ENCODE assay signal across 8 cellular contexts in genomic region chr13:27953671-27954405, GRCh38. TPM values are rescaled to one million over a fixed set of nuclear protein-coding genes. Genes with fewer than 3 reads are reported as not detected.
DNase-seq lines count a peak whose midpoint lies in the region; ATAC-seq, FAIRE-seq and TF ChIP-seq lines count a peak whose summit lies in the region.

No MANE protein-coding gene starts in this region.

- no peaks in the 10 kb centered on the region for H3K27me3 Mint-ChIP-seq in Caco-2 (ENCODE audit: insufficient read depth, unreplicated experiment)
- peaks cover 60% of the 10 kb centered on the region for H3K27me3 Mint-ChIP-seq in activated naive CD4-positive, alpha-beta T cell treated with anti-CD3 and anti-CD28 coated beads for 36 hours (ENCODE audit: low read depth)

- peaks cover 13% of the 10 kb centered on the region for H3K4me1 Mint-ChIP-seq in Caco-2 (ENCODE audit: low read depth, unreplicated experiment)
- peaks cover 8% of the 10 kb centered on the region for H3K4me1 Mint-ChIP-seq in activated naive CD4-positive, alpha-beta T cell treated with anti-CD3 and anti-CD28 coated beads for 36 hours (ENCODE audit: low read depth)

- H3K9me3 ChIP-seq in Caco-2 (no peaks in the 10 kb centered on the region), Peyer's patch (no peaks in the 10 kb centered on the region)

- POLR2A ChIA-PET in Caco-2 (lab: Charles Lee), result interaction anchor here (0.6 to 2.6 kb wide), 13 partner anchors 8 to 592 kb away, joined by 3 to 17 read pairs (median 5); no protein-coding TSS in a partner anchor

- H3K4me3 ChIP-seq in Caco-2 (ENCODE audit: low read depth, low read length) (peak overlapping the region; percentile 56), Peyer's patch (peak overlapping the region; percentile 32 to 59 (median 50))

- CTCF ChIA-PET in Caco-2 (lab: Charles Lee), result interaction anchor here (0.6 to 4.1 kb wide), 37 partner anchors 8 to 997 kb away, joined by 3 to 139 read pairs (median 4); partner anchors contain the start of genes CDX2, GTF3A, PDX1 and URAD
- CTCF ChIA-PET in activated naive CD4-positive, alpha-beta T cell treated with anti-CD3 and anti-CD28 coated beads for 36 hours (lab: Charles Lee), result interaction anchor here (0.6 to 9.6 kb wide), 17 partner anchors 11 to 867 kb away, joined by 3 to 155 read pairs (median 4); partner anchors contain the start of genes CDX2 and PDX1

- H3K27me3 ChIP-seq in Caco-2 (replicated peaks; ENCODE audit: control insufficient read depth, insufficient read depth, low read length), result no peaks in the 10 kb centered on the region
- peaks cover 0 to 10% of the 10 kb centered on the region in 2 donors for H3K27me3 ChIP-seq in Peyer's patch

- peak in 1 of 2 donors; percentile 5 for TF ChIP-seq POLR2A in Peyer's patch (IDR thresholded peaks at IDR 0.05)

- H3K27ac ChIP-seq in Peyer's patch, result peak overlapping the region in 3 of 4 donors; percentile 79 to 87 (median 86)

- DNase-seq in Caco-2, result peak; percentile 88 to 96
- DNase-seq in HTR-8/SVneo (ENCODE audit: insufficient read length, low spot score), result peak; percentile 59
- DNase-seq in Peyer's patch, result peak; percentile 37 to 94 (median 88)
- DNase-seq in activated naive CD4-positive, alpha-beta T cell treated with anti-CD3 and anti-CD28 coated beads for 36 hours, result peak; percentile 71
- DNase-seq in Right ventricle myocardium superior, result peak; percentile 82
- peak; percentile 26 for DNase-seq in pons (ENCODE audit: low spot score)
- DNase-seq in urothelium cell line (ENCODE audit: low spot score), result peak; percentile 82

- H3K36me3 ChIP-seq in Caco-2 (ENCODE audit: control insufficient read depth, insufficient read depth, low read length) (no peaks in the 10 kb centered on the region), Peyer's patch (no peaks in the 10 kb centered on the region)

- H3K4me3 Mint-ChIP-seq in Caco-2 (ENCODE audit: unreplicated experiment), result peak overlapping the region; percentile 88
- H3K4me3 Mint-ChIP-seq in activated naive CD4-positive, alpha-beta T cell treated with anti-CD3 and anti-CD28 coated beads for 36 hours, result peak overlapping the region; percentile 69

- peaks cover 16% of the 10 kb centered on the region for H3K36me3 Mint-ChIP-seq in Caco-2 (ENCODE audit: insufficient read depth, unreplicated experiment)
- no peaks in the 10 kb centered on the region for H3K36me3 Mint-ChIP-seq in activated naive CD4-positive, alpha-beta T cell treated with anti-CD3 and anti-CD28 coated beads for 36 hours (ENCODE audit: low read depth)

- ATAC-seq in GM19463 (IDR thresholded peaks at IDR 0.05; ENCODE audit: unreplicated experiment), result peak; percentile 80
- ATAC-seq in Right ventricle myocardium superior (ENCODE audit: poor library complexity), result peak; percentile 99

- no peaks in the 10 kb centered on the region for H3K9me3 Mint-ChIP-seq in Caco-2 (ENCODE audit: unreplicated experiment)
- H3K9me3 Mint-ChIP-seq in activated naive CD4-positive, alpha-beta T cell treated with anti-CD3 and anti-CD28 coated beads for 36 hours, result no peaks in the 10 kb centered on the region

- H3K4me1 ChIP-seq in Caco-2 (peaks cover 51% of the 10 kb centered on the region), Peyer's patch (peaks cover 0 to 21% (median 7%) of the 10 kb centered on the region in 4 donors)

- BruUV-seq in Caco-2 (replicated peaks; lab: Mats Ljungman, UMichigan), result no TSS peak

- FAIRE-seq in HTR-8/SVneo (lab: Jason Lieb, UNC), result no peak
- FAIRE-seq in urothelium cell line (lab: Jason Lieb, UNC), result no peak

- TF ChIP-seq CTCF in Caco-2 (IDR thresholded peaks at IDR 0.05; ENCODE audit: insufficient read depth in 1 of 2, low read depth in 1 of 2, low read length in 1 of 2, severe bottlenecking in 1 of 2, unreplicated experiment in 1 of 2) (peak; percentile 79 to 95), Peyer's patch (IDR thresholded peaks at IDR 0.05) (peak; percentile 42 to 98 (median 90))

- peak overlapping the region; percentile 94 for H3K27ac Mint-ChIP-seq in Caco-2 (ENCODE audit: unreplicated experiment)
- no peak overlapping the region for H3K27ac Mint-ChIP-seq in activated naive CD4-positive, alpha-beta T cell treated with anti-CD3 and anti-CD28 coated beads for 36 hours

- intact Hi-C loops in Caco-2 (cut with micrococcal nuclease; ENCODE audit: unreplicated experiment), result loop anchor here (1.0 kb wide), 6 partner anchors 30 to 183 kb away; no protein-coding TSS in a partner anchor
- intact Hi-C loops in activated naive CD4-positive, alpha-beta T cell treated with anti-CD3 and anti-CD28 coated beads for 36 hours (cut with micrococcal nuclease), result loop anchor here (1.0 to 5.0 kb wide), 4 partner anchors 35 to 577 kb away; partner anchors contain the start of gene PDX1
- intact Hi-C loops in Right ventricle myocardium superior (cut with DNase I), result no loop called here

RNA-seq across cellular contexts. Expression of gene CDX2, which starts 15.3 kb away (rescaled TPM):
- total RNA-seq in Caco-2 (2022), result 104 and 109 TPM in 2 replicates
- 100 to 1,000 TPM in 3 of 4 donors, 10 to 100 TPM in 1; 33.0 to 182 (median 136) TPM for total RNA-seq in Peyer's patch
- not detected for total RNA-seq in activated naive CD4-positive, alpha-beta T cell treated with anti-CD3 and anti-CD28 coated beads for 36 hours
- not detected for total RNA-seq in Right ventricle myocardium superior

RNA-seq across cellular contexts. Expression of gene PDX1, which starts 34.0 kb away (rescaled TPM):
- total RNA-seq in Caco-2 (2022) (3.7 and 3.9 TPM in 2 replicates), Peyer's patch (not detected), Right ventricle myocardium superior (not detected)
- not detected for total RNA-seq in activated naive CD4-positive, alpha-beta T cell treated with anti-CD3 and anti-CD28 coated beads for 36 hours

RNA-seq across cellular contexts. Expression of gene URAD, which starts 34.7 kb away (rescaled TPM):
- total RNA-seq in Caco-2 (2022) (5.2 and 8.1 TPM in 2 replicates), Peyer's patch (100 to 1,000 TPM in 2 of 4 donors, 10 to 100 TPM in 2; 38.0 to 144 (median 99.0) TPM), Right ventricle myocardium superior (not detected)
- not detected for total RNA-seq in activated naive CD4-positive, alpha-beta T cell treated with anti-CD3 and anti-CD28 coated beads for 36 hours

Comparison
In these comparisons a context has a peak if more than half of its experiments do, and no peak if none do; other contexts are left out.
1. Peak in every context shown above with its lines: DNase-seq, ATAC-seq, H3K4me3 ChIP-seq and H3K27ac ChIP-seq.
2. DNase-seq: peak in every context shown above with its lines; median percentile 92 in Caco-2; 88 in Peyer's patch; 82 in Right ventricle myocardium superior; 82 in urothelium cell line; 71 in activated naive CD4-positive, alpha-beta T cell treated with anti-CD3 and anti-CD28 coated beads for 36 hours; 59 in HTR-8/SVneo; 26 in pons.
3. RNA of gene CDX2, which starts 15.3 kb away (total RNA-seq): 33.0 to 182 TPM in Peyer's patch and 104 to 109 TPM in Caco-2; not detected in activated naive CD4-positive, alpha-beta T cell treated with anti-CD3 and anti-CD28 coated beads for 36 hours and not detected in Right ventricle myocardium superior (single experiment); every median in the first group is over 10 times any median in the second.